In the genomic region with DNA sequence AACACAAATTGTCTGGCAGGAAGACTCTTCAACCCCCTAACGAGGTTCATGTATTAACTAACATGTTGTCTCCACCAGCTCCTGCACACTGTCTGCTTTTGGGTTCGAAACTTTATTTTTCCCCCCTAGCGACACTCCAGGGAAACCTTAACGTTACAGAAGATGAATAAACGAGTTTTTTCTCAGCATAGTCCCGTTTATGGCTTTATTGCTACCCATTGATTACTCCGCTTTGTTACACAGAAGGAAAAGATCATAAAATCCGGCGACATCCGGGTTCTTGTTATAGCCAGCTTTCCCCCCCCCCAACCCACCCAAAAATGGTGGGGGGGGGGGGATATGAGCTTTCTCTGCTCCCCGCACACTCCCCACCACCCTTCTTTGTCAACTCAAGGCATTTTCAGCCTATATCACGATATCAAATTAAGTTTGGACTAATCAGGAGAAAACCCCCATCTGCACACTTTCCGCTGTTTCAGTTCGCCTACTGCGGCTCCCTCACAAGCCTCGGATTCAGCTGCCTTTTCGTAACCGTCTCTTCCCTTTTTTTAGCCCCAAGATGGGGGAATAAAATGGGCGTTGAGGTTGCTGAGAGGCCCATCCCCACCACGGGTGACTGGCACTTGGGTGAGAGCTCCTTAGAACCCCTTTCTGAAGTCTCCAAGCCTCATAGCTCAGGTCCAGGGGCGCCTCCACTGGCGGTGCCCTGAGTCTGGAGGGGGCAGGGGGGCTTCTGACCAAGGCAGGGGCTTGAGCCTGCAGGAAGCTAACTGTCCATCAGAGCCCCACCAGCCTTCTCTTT, we compare ENCODE assay signal across 22 cellular contexts. TPM values are rescaled to one million over a fixed set of nuclear protein-coding genes. Genes with fewer than 3 reads are reported as not detected.
A peak's percentile ranks its signal among the peaks of the same experiment; 100 is the strongest.
DNase-seq lines count a peak whose midpoint lies in the region; ATAC-seq and TF ChIP-seq lines count a peak whose summit lies in the region.
"Had no signal": no experiment of that assay in that cellular context is flagged by ENCODE, and none has a peak within 500 bp of the region (broad histone marks: within the 10 kb centered on the region; RNA-seq: fewer than 3 reads in every experiment).

No MANE protein-coding gene starts in this region.

- no peak for DNase-seq in Peyer's patch
- DNase-seq in left colon, result no peak
- DNase-seq in smooth muscle cell (lab: John Stamatoyannopoulos, UW; ENCODE audit: unreplicated experiment), result no peak
- no peak for DNase-seq in AG08395 (ENCODE audit: low spot score)
- DNase-seq in activated CD4-positive, CD25-positive, alpha-beta regulatory T cell (lab: John Stamatoyannopoulos, UW), result no peak
- DNase-seq in SKM-1 treated with dmso at 0.1 percent for 144 hours (lab: John Stamatoyannopoulos, UW; ENCODE audit: unreplicated experiment), result no peak
- no peak for DNase-seq in EL
- DNase-seq: activated CD8-positive, alpha-beta T cell treated with anti-CD3 and anti-CD28 coated beads for 36 hours; amygdala; cerebellar nuclear complex; DMS 273 treated with DMSO at 0.1 percent for 48 hours; foreskin fibroblast; HCEC 1CT; natural killer cell; NCI-H187; NCI-H524; stimulated activated CD4-positive, alpha-beta T cell treated with anti-CD3 and anti-CD28 coated beads, Interleukin-4, amount 100 ng/mL, for 1 hour; stimulated activated CD8-positive, alpha-beta memory T cell treated with anti-CD3 and anti-CD28 coated beads, Interleukin-4, amount 100 ng/mL, for 48 hours had no signal

- H4K20me1 ChIP-seq in smooth muscle cell (ENCODE audit: low read depth), result no peaks in the 10 kb centered on the region

- H3K9me3 Mint-ChIP-seq in IgD-negative memory B cell, result peaks cover 0 to 5% (median 0%) of the 10 kb centered on the region in 3 donors
- H3K9me3 Mint-ChIP-seq: activated CD8-positive, alpha-beta T cell treated with anti-CD3 and anti-CD28 coated beads for 36 hours; activated T-helper 1 cell treated with anti-CD3 and anti-CD28 coated beads, Interleukin-12 subunit alpha, Interleukin-12 subunit beta, Interleukin-2, Interleukin-4 antibody, amounts not matched to agents 30 ng/mL and 10 ng/mL and 1 ng/mL, durations not matched to agents 14 hours and 24 hours and 36 hours; natural killer cell had no signal

- H3K4me2 ChIP-seq in smooth muscle cell, result peak overlapping the region; percentile 33
- H3K4me2 ChIP-seq: BLaER1 treated with 17β-estradiol and CSF1 and Interleukin-3, amounts not matched to agents 10 nM and 100 nM had no signal

- H3K27ac Mint-ChIP-seq in IgD-negative memory B cell, result peak overlapping the region in 2 of 3 donors; percentile 74 to 87
- H3K27ac Mint-ChIP-seq: activated CD8-positive, alpha-beta T cell treated with anti-CD3 and anti-CD28 coated beads for 36 hours; activated T-helper 1 cell treated with anti-CD3 and anti-CD28 coated beads, Interleukin-12 subunit alpha, Interleukin-12 subunit beta, Interleukin-2, Interleukin-4 antibody, amounts not matched to agents 30 ng/mL and 10 ng/mL and 1 ng/mL, durations not matched to agents 14 hours and 24 hours and 36 hours; natural killer cell had no signal

- H3K79me2 ChIP-seq in smooth muscle cell (ENCODE audit: low read depth), result peaks cover 36% of the 10 kb centered on the region

- no peak for TF ChIP-seq CTCF in Peyer's patch (IDR thresholded peaks at IDR 0.05)
- no peak for TF ChIP-seq CTCF in smooth muscle cell (IDR thresholded peaks at IDR 0.05; ENCODE audit: borderline replicate concordance, insufficient read depth, poor library complexity, severe bottlenecking)

- WGBS in smooth muscle cell (ENCODE audit: low lambda C conversion rate), result 31% methylated on average over 21 of the region's 22 CpGs

- no peak overlapping the region for H3K9ac ChIP-seq in smooth muscle cell (ENCODE audit: low read depth)
- H3K9ac ChIP-seq: BLaER1 treated with 17β-estradiol and CSF1 and Interleukin-3, amounts not matched to agents 10 nM and 100 nM had no signal

- H3K4me3 ChIP-seq in Peyer's patch (peak overlapping the region in 1 of 4 donors; percentile 18), smooth muscle cell (no peak overlapping the region)
- H3K4me3 ChIP-seq: BLaER1 treated with 17β-estradiol and CSF1 and Interleukin-3, amounts not matched to agents 10 nM and 100 nM had no signal

- no peak overlapping the region for H2AFZ ChIP-seq in smooth muscle cell (ENCODE audit: low read depth)

- intact Hi-C loops in left colon (cut with DNase I, micrococcal nuclease), result no loop called here

- peak overlapping the region; percentile 40 to 94 (median 43) for H3K27ac ChIP-seq in Peyer's patch
- peak overlapping the region; percentile 40 for H3K27ac ChIP-seq in smooth muscle cell (ENCODE audit: low read depth)
- H3K27ac ChIP-seq: BLaER1 treated with 17β-estradiol and CSF1 and Interleukin-3, amounts not matched to agents 10 nM and 100 nM had no signal

- peak overlapping the region in 2 of 4 donors; percentile 24 to 71 for H3K4me3 Mint-ChIP-seq in IgD-negative memory B cell
- H3K4me3 Mint-ChIP-seq: activated CD8-positive, alpha-beta T cell treated with anti-CD3 and anti-CD28 coated beads for 36 hours; activated T-helper 1 cell treated with anti-CD3 and anti-CD28 coated beads, Interleukin-12 subunit alpha, Interleukin-12 subunit beta, Interleukin-2, Interleukin-4 antibody, amounts not matched to agents 30 ng/mL and 10 ng/mL and 1 ng/mL, durations not matched to agents 14 hours and 24 hours and 36 hours; natural killer cell had no signal

- no peaks in the 10 kb centered on the region for H3K36me3 Mint-ChIP-seq in IgD-negative memory B cell
- H3K36me3 Mint-ChIP-seq: natural killer cell had no signal

- H3K4me1 ChIP-seq in Peyer's patch (peaks cover 0 to 33% (median 0%) of the 10 kb centered on the region in 4 donors), smooth muscle cell (ENCODE audit: low read depth) (peaks cover 14% of the 10 kb centered on the region)
- H3K4me1 ChIP-seq: BLaER1 treated with 17β-estradiol and CSF1 and Interleukin-3, amounts not matched to agents 10 nM and 100 nM had no signal

- no peaks in the 10 kb centered on the region for H3K36me3 ChIP-seq in Peyer's patch
- H3K36me3 ChIP-seq in smooth muscle cell (ENCODE audit: low read depth), result no peaks in the 10 kb centered on the region
- H3K36me3 ChIP-seq: BLaER1 treated with 17β-estradiol and CSF1 and Interleukin-3, amounts not matched to agents 10 nM and 100 nM had no signal

- H3F3A ChIP-seq in smooth muscle cell (ENCODE audit: low read depth), result no peaks in the 10 kb centered on the region

- TF ChIP-seq POLR2A in Peyer's patch (IDR thresholded peaks at IDR 0.05), result no peak

- peaks cover 66% of the 10 kb centered on the region for H3K27me3 Mint-ChIP-seq in IgD-negative memory B cell

- H3K27me3 ChIP-seq in Peyer's patch (peaks cover 0 to 8% of the 10 kb centered on the region in 2 donors), smooth muscle cell (ENCODE audit: low read depth) (peaks cover 99% of the 10 kb centered on the region)

- H3K9me3 ChIP-seq in Peyer's patch, result no peaks in the 10 kb centered on the region
- no peaks in the 10 kb centered on the region for H3K9me3 ChIP-seq in smooth muscle cell (replicated peaks; ENCODE audit: low read depth)

- H3K4me1 Mint-ChIP-seq in IgD-negative memory B cell, result peaks cover 7 to 16% (median 12%) of the 10 kb centered on the region in 3 donors

- peak; percentile 66 for ATAC-seq in left colon
- ATAC-seq: activated CD8-positive, alpha-beta T cell treated with anti-CD3 and anti-CD28 coated beads for 36 hours; natural killer cell had no signal

RNA-seq across cellular contexts. Expression of a gene that starts 1.4 kb away (rescaled TPM):
- polyA plus RNA-seq in IgD-negative memory B cell (not detected), smooth muscle cell (8.3 and 12.3 TPM in 2 replicates)
- total RNA-seq in Peyer's patch (1 to 10 TPM in 2 of 4 donors, under 1 TPM in 2; 0.70 to 1.7 (median 1.3) TPM), left colon (not detected), smooth muscle cell (3.0 and 3.1 TPM in 2 replicates)
- total RNA-seq: activated CD8-positive, alpha-beta T cell treated with anti-CD3 and anti-CD28 coated beads for 36 hours; activated T-helper 1 cell treated with anti-CD3 and anti-CD28 coated beads, Interleukin-12 subunit alpha, Interleukin-12 subunit beta, Interleukin-2, Interleukin-4 antibody, amounts not matched to agents 30 ng/mL and 10 ng/mL and 1 ng/mL, durations not matched to agents 14 hours and 24 hours and 36 hours; natural killer cell had no signal

RNA-seq across cellular contexts. Expression of a gene that starts 6.0 kb away (rescaled TPM):
- polyA plus RNA-seq in IgD-negative memory B cell (not detected), smooth muscle cell (0.54 TPM in 1 of 2 replicates, not detected in the other)
- total RNA-seq in Peyer's patch (not detected), left colon (not detected), smooth muscle cell (1.3 TPM in 1 of 2 replicates, not detected in the other)
- total RNA-seq: activated CD8-positive, alpha-beta T cell treated with anti-CD3 and anti-CD28 coated beads for 36 hours; activated T-helper 1 cell treated with anti-CD3 and anti-CD28 coated beads, Interleukin-12 subunit alpha, Interleukin-12 subunit beta, Interleukin-2, Interleukin-4 antibody, amounts not matched to agents 30 ng/mL and 10 ng/mL and 1 ng/mL, durations not matched to agents 14 hours and 24 hours and 36 hours had no signal
- polyA plus RNA-seq: thymus had no signal

RNA-seq across cellular contexts. Expression of a gene that starts 18.1 kb away (rescaled TPM):
- polyA plus RNA-seq in IgD-negative memory B cell (not detected), smooth muscle cell (3.8 and 4.4 TPM in 2 replicates)
- total RNA-seq in Peyer's patch (1 to 10 TPM in 3 of 4 donors, under 1 TPM in 1; 0.35 to 1.7 (median 1.1) TPM), left colon (not detected), smooth muscle cell (1.4 and 1.6 TPM in 2 replicates)
- total RNA-seq: activated CD8-positive, alpha-beta T cell treated with anti-CD3 and anti-CD28 coated beads for 36 hours; activated T-helper 1 cell treated with anti-CD3 and anti-CD28 coated beads, Interleukin-12 subunit alpha, Interleukin-12 subunit beta, Interleukin-2, Interleukin-4 antibody, amounts not matched to agents 30 ng/mL and 10 ng/mL and 1 ng/mL, durations not matched to agents 14 hours and 24 hours and 36 hours; natural killer cell had no signal

RNA-seq across cellular contexts. Expression of a gene that starts 26.8 kb away (rescaled TPM):
- polyA plus RNA-seq in IgD-negative memory B cell (2.3 TPM), smooth muscle cell (1.2 and 1.9 TPM in 2 replicates)
- total RNA-seq in Peyer's patch (1 to 10 TPM; 1.1 to 8.3 (median 1.8) TPM), left colon (under 1 TPM in 1 of 2 donors, not detected in 1; 0.18 TPM), smooth muscle cell (0.49 TPM in 2 replicates)
- total RNA-seq: activated T-helper 1 cell treated with anti-CD3 and anti-CD28 coated beads, Interleukin-12 subunit alpha, Interleukin-12 subunit beta, Interleukin-2, Interleukin-4 antibody, amounts not matched to agents 30 ng/mL and 10 ng/mL and 1 ng/mL, durations not matched to agents 14 hours and 24 hours and 36 hours had no signal

RNA-seq across cellular contexts. Expression of a gene that starts 26.9 kb away (rescaled TPM):
- not detected for polyA plus RNA-seq in IgD-negative memory B cell
- total RNA-seq in Peyer's patch, result 10 to 100 TPM in 1 of 4 donors, 1 to 10 TPM in 2, not detected in 1; 1.7 to 13.2 (median 1.9) TPM
- total RNA-seq in left colon, result not detected
- total RNA-seq in smooth muscle cell, result 0.54 and 1.2 TPM in 2 replicates
- 2.5 and 2.7 TPM in 2 replicates for polyA plus RNA-seq in smooth muscle cell
- total RNA-seq: activated CD8-positive, alpha-beta T cell treated with anti-CD3 and anti-CD28 coated beads for 36 hours; activated T-helper 1 cell treated with anti-CD3 and anti-CD28 coated beads, Interleukin-12 subunit alpha, Interleukin-12 subunit beta, Interleukin-2, Interleukin-4 antibody, amounts not matched to agents 30 ng/mL and 10 ng/mL and 1 ng/mL, durations not matched to agents 14 hours and 24 hours and 36 hours; natural killer cell had no signal
